ENCODE assay signal across 12 cellular contexts in genomic region chr2:229475753-229476152, GRCh38.
"Had no signal": no experiment of that assay in that cellular context is flagged by ENCODE, and none has a peak within 500 bp of the region (broad histone marks: within the 10 kb centered on the region; RNA-seq: fewer than 3 reads in every experiment).

No MANE protein-coding gene starts in this region.

- H3K27ac ChIP-seq: dorsolateral prefrontal cortex, esophagus squamous epithelium, thoracic aorta had no signal

- ATAC-seq: activated CD4-positive, CD25-positive, alpha-beta regulatory T cell treated with anti-CD3 and anti-CD28 coated beads, Interleukin-2, amount 50 U/mL, for 24 hours; activated CD8-positive, alpha-beta memory T cell treated with anti-CD3 and anti-CD28 coated beads, Interleukin-2, amount 10 ng/mL, durations not matched to agents 7 days and 5 days; activated T-cell treated with anti-CD3 and anti-CD28 coated beads, Interleukin-2, amount 50 U/mL, for 4 hours; stimulated activated naive CD8-positive, alpha-beta T cell treated with anti-CD3 and anti-CD28 coated beads, Interleukin-15, amount 100 ng/mL, for 72 hours had no signal

- H3K9me3 ChIP-seq: esophagus squamous epithelium, thoracic aorta had no signal

- DNase-seq: activated CD4-positive, alpha-beta T cell treated with anti-CD3 and anti-CD28 coated beads, Interleukin-2, amount 50 U/mL, for 48 hours; activated CD8-positive, alpha-beta memory T cell treated with anti-CD3 and anti-CD28 coated beads, Interleukin-2, amount 10 ng/mL, durations not matched to agents 7 days and 5 days; activated gamma-delta T cell treated with Interleukin-2 at 50 U/mL for 16 hours; activated naive CD8-positive, alpha-beta T cell treated with anti-CD3 and anti-CD28 coated beads for 36 hours; activated T-cell treated with anti-CD3 and anti-CD28 coated beads, Interleukin-2, amount 50 U/mL, for 4 hours; dorsolateral prefrontal cortex; esophagus squamous epithelium; immature natural killer cell; stimulated activated CD4-positive, alpha-beta T cell treated with anti-CD3 and anti-CD28 coated beads, Interleukin-4, amount 100 ng/mL, for 24 hours; stimulated activated naive CD8-positive, alpha-beta T cell treated with anti-CD3 and anti-CD28 coated beads, Interleukin-15, amount 100 ng/mL, for 72 hours had no signal

- H3K36me3 ChIP-seq: esophagus squamous epithelium, thoracic aorta had no signal

- H3K4me3 ChIP-seq: dorsolateral prefrontal cortex, esophagus squamous epithelium, thoracic aorta had no signal

- H3K27me3 ChIP-seq: dorsolateral prefrontal cortex, esophagus squamous epithelium had no signal

- H3K4me1 ChIP-seq: esophagus squamous epithelium had no signal
